In genomic region chr2:59171019-59171418, GRCh38 we compare ENCODE assay signal across 27 cellular contexts.
DNase-seq lines count a peak whose midpoint lies in the region; ATAC-seq and TF ChIP-seq lines count a peak whose summit lies in the region.
"Had no signal": no experiment of that assay in that cellular context is flagged by ENCODE, and none has a peak within 500 bp of the region (broad histone marks: within the 10 kb centered on the region; RNA-seq: fewer than 3 reads in every experiment).

No MANE protein-coding gene starts in this region.

- no peak for DNase-seq in NCI-H2107 (lab: John Stamatoyannopoulos, UW)
- DNase-seq in coronary artery (ENCODE audit: low spot score) = no peak
- DNase-seq in NCI-H1694 (lab: John Stamatoyannopoulos, UW) = no peak
- no peak for DNase-seq in stimulated activated naive CD4-positive, alpha-beta T cell treated with Interleukin-2 at 50 U/mL for 16 hours (lab: John Stamatoyannopoulos, UW)
- DNase-seq: activated CD4-positive, alpha-beta T cell treated with anti-CD3 and anti-CD28 coated beads, Interleukin-2, amount 50 U/mL, for 48 hours; activated CD4-positive, CD25-positive, alpha-beta regulatory T cell; activated CD8-positive, alpha-beta memory T cell treated with anti-CD3 and anti-CD28 coated beads, Interleukin-2, amount 50 U/mL, for 48 hours; activated effector memory CD4-positive, alpha-beta T cell treated with Interleukin-2 at 50 U/mL for 16 hours; activated naive CD8-positive, alpha-beta T cell treated with anti-CD3 and anti-CD28 coated beads, Interleukin-2, amount 50 U/mL, for 24 hours; BE2C; DMS79; effector memory CD4-positive, alpha-beta T cell; hippocampal formation; left ventricle myocardium inferior; MV-4-11; NCI-H1694 treated with DMSO at 0.1 percent for 48 hours; NCI-H774; nephron progenitor cell; sigmoid colon; uterus had no signal

- TF ChIP-seq CTCF in coronary artery (IDR thresholded peaks at IDR 0.05) = no peak

- ATAC-seq in GM18505 (IDR thresholded peaks at IDR 0.05; ENCODE audit: unreplicated experiment) = peak; percentile 60
- ATAC-seq in GM19463 (IDR thresholded peaks at IDR 0.05; ENCODE audit: unreplicated experiment) = peak; percentile 75
- peak; percentile 75 for ATAC-seq in HG02642 (IDR thresholded peaks at IDR 0.05; ENCODE audit: poor library complexity, unreplicated experiment)
- peak; percentile 70 for ATAC-seq in HG03342 (IDR thresholded peaks at IDR 0.05; ENCODE audit: unreplicated experiment)
- ATAC-seq: activated naive CD8-positive, alpha-beta T cell treated with anti-CD3 and anti-CD28 coated beads, Interleukin-2, amount 50 U/mL, for 24 hours; esophagus mucosa had no signal

- no peak overlapping the region for H3K4me3 ChIP-seq in coronary artery
- H3K4me3 ChIP-seq: HAP-1, left ventricle myocardium inferior, sigmoid colon, uterus had no signal

- TF ChIP-seq POLR2A in GM18505 (IDR thresholded peaks at IDR 0.05; ENCODE audit: borderline replicate concordance, extremely low read depth, insufficient read depth, insufficient read length) = no peak

- H3K27ac ChIP-seq in coronary artery = no peak overlapping the region
- H3K27ac ChIP-seq: left ventricle myocardium inferior, parathyroid adenoma, sigmoid colon, uterus had no signal
